9 cellular contexts compared by ENCODE assay signal in genomic region chr2:101753207-101753616, GRCh38. TPM values are rescaled to one million over a fixed set of nuclear protein-coding genes. Genes with fewer than 3 reads are reported as not detected.
DNase-seq lines count a peak whose midpoint lies in the region; ATAC-seq, FAIRE-seq and TF ChIP-seq lines count a peak whose summit lies in the region.
"Had no signal": no experiment of that assay in that cellular context is flagged by ENCODE, and none has a peak within 500 bp of the region (broad histone marks: within the 10 kb centered on the region; RNA-seq: fewer than 3 reads in every experiment).

No MANE protein-coding gene starts in this region.

- H3K9me3 ChIP-seq in HepG2 (ENCODE audit: low read length) (no peaks in the 10 kb centered on the region), subcutaneous abdominal adipose tissue (ENCODE audit: control insufficient read depth in 5 of 5, low read length in 5 of 5) (no peaks in the 10 kb centered on the region)

- H3K27ac ChIP-seq in KMS-11, result no peak overlapping the region
- H3K27ac ChIP-seq in HepG2 (ENCODE audit: extremely low read length, insufficient read depth, low read length), result peak overlapping the region; percentile 30
- peak overlapping the region; percentile 3 for H3K27ac ChIP-seq in subcutaneous abdominal adipose tissue (ENCODE audit: low read depth, low read length)
- H3K27ac ChIP-seq: cardiac muscle cell had no signal

- peaks cover 7% of the 10 kb centered on the region for H3K36me3 Mint-ChIP-seq in activated T-helper 1 cell treated with anti-CD3 and anti-CD28 coated beads, Interleukin-12 subunit alpha, Interleukin-12 subunit beta, Interleukin-2, Interleukin-4 antibody, amounts not matched to agents 30 ng/mL and 10 ng/mL and 1 ng/mL, durations not matched to agents 14 hours and 24 hours and 36 hours (ENCODE audit: low read depth)

- peak; percentile 42 for ATAC-seq in HepG2
- no peak for ATAC-seq in GM21825 (IDR thresholded peaks at IDR 0.05; ENCODE audit: unreplicated experiment)

- TF ChIP-seq EP300 in HepG2 (IDR thresholded peaks at IDR 0.05; ENCODE audit: low read depth in 2 of 2, low read length in 2 of 2) (peak in 1 of 2 experiments; percentile 61; a peak in 2 of 4 replicates), HepG2 (CRISPR knock-in tag; IDR thresholded peaks at IDR 0.05; ENCODE audit: borderline replicate concordance) (no peak)

- no peak for DNase-seq in activated T-helper 1 cell treated with anti-CD3 and anti-CD28 coated beads, Interleukin-12 subunit alpha, Interleukin-12 subunit beta, Interleukin-2, Interleukin-4 antibody, amounts not matched to agents 30 ng/mL and 10 ng/mL and 1 ng/mL, durations not matched to agents 14 hours and 24 hours and 36 hours (ENCODE audit: low spot score)
- DNase-seq in HepG2 (ENCODE audit: low spot score), result peak; percentile 71
- DNase-seq in T-helper 2 cell, result no peak
- DNase-seq in AG08396 (ENCODE audit: low spot score), result no peak
- DNase-seq: activated CD8-positive, alpha-beta memory T cell treated with anti-CD3 and anti-CD28 coated beads, Interleukin-2, amount 50 U/mL, for 48 hours had no signal

- H3K4me3 Mint-ChIP-seq in activated T-helper 1 cell treated with anti-CD3 and anti-CD28 coated beads, Interleukin-12 subunit alpha, Interleukin-12 subunit beta, Interleukin-2, Interleukin-4 antibody, amounts not matched to agents 30 ng/mL and 10 ng/mL and 1 ng/mL, durations not matched to agents 14 hours and 24 hours and 36 hours, result no peak overlapping the region

- H4K20me1 ChIP-seq in KMS-11 (ENCODE audit: insufficient read depth), result peaks cover 5% of the 10 kb centered on the region; the same call in 1 of the 2 replicates
- H4K20me1 ChIP-seq in HepG2 (ENCODE audit: insufficient read depth, low read length), result peaks cover 62% of the 10 kb centered on the region

- intact Hi-C loops in activated T-helper 1 cell treated with anti-CD3 and anti-CD28 coated beads, Interleukin-12 subunit alpha, Interleukin-12 subunit beta, Interleukin-2, Interleukin-4 antibody, amounts not matched to agents 30 ng/mL and 10 ng/mL and 1 ng/mL, durations not matched to agents 14 hours and 24 hours and 36 hours (cut with micrococcal nuclease), result loop anchor here (5.0 kb wide), 1 partner anchor 34 kb away; no protein-coding TSS in a partner anchor
- intact Hi-C loops in HepG2 (cut with micrococcal nuclease; ENCODE audit: unreplicated experiment), result no loop called here

- no peak for FAIRE-seq in HepG2 (lab: Jason Lieb, UNC)

- no peaks in the 10 kb centered on the region for H3K27me3 ChIP-seq in KMS-11 (ENCODE audit: insufficient read depth, low read depth)
- H3K27me3 ChIP-seq in HepG2 (ENCODE audit: control insufficient read depth in 1 of 2, insufficient read depth in 2 of 2, low read length in 2 of 2), result no peaks in the 10 kb centered on the region
- H3K27me3 ChIP-seq in subcutaneous abdominal adipose tissue (ENCODE audit: control insufficient read depth in 5 of 5, insufficient read depth in 4 of 5, low read length in 5 of 5), result no peaks in the 10 kb centered on the region
- H3K27me3 ChIP-seq: cardiac muscle cell had no signal

- H3K9ac ChIP-seq in KMS-11 (no peak overlapping the region), HepG2 (ENCODE audit: insufficient read depth, low read depth, low read length) (no peak overlapping the region), subcutaneous abdominal adipose tissue (ENCODE audit: low read length in 5 of 5) (no peak overlapping the region)

- no peak for TF ChIP-seq CTCF in KMS-11 (conservative IDR thresholded peaks at IDR 0.05; ENCODE audit: low read depth, low read length)
- TF ChIP-seq CTCF in HepG2 (CRISPR knock-in tag; IDR thresholded peaks at IDR 0.05), result no peak

- no peaks in the 10 kb centered on the region for H3K9me3 Mint-ChIP-seq in activated T-helper 1 cell treated with anti-CD3 and anti-CD28 coated beads, Interleukin-12 subunit alpha, Interleukin-12 subunit beta, Interleukin-2, Interleukin-4 antibody, amounts not matched to agents 30 ng/mL and 10 ng/mL and 1 ng/mL, durations not matched to agents 14 hours and 24 hours and 36 hours

- H2AFZ ChIP-seq in KMS-11 (ENCODE audit: low read depth), result no peak overlapping the region
- H2AFZ ChIP-seq in HepG2 (ENCODE audit: low read length), result no peak overlapping the region

- TF ChIP-seq RAD21 in HepG2 (CRISPR knock-in tag; IDR thresholded peaks at IDR 0.05), result no peak

- H3K79me2 ChIP-seq in KMS-11 (ENCODE audit: insufficient read depth, low read depth) (peaks cover 10% of the 10 kb centered on the region; the same call in 1 of the 2 replicates), HepG2 (ENCODE audit: insufficient read depth, low read length) (peaks cover 80% of the 10 kb centered on the region)

- H3K4me1 ChIP-seq in KMS-11 (ENCODE audit: low read depth, poor library complexity, severe bottlenecking) (peaks cover 71% of the 10 kb centered on the region), HepG2 (ENCODE audit: insufficient read depth, low read length) (peaks cover 81% of the 10 kb centered on the region), subcutaneous abdominal adipose tissue (ENCODE audit: control insufficient read depth in 5 of 5, insufficient read depth in 5 of 5, low read length in 5 of 5) (peaks cover 10 to 56% (median 31%) of the 10 kb centered on the region in 5 donors)

- TF ChIP-seq POLR2A in HepG2 (IDR thresholded peaks at IDR 0.05; ENCODE audit: insufficient read depth in 1 of 2, low read depth in 2 of 2, low read length in 2 of 2), result no peak

- H3K27me3 Mint-ChIP-seq in activated T-helper 1 cell treated with anti-CD3 and anti-CD28 coated beads, Interleukin-12 subunit alpha, Interleukin-12 subunit beta, Interleukin-2, Interleukin-4 antibody, amounts not matched to agents 30 ng/mL and 10 ng/mL and 1 ng/mL, durations not matched to agents 14 hours and 24 hours and 36 hours (ENCODE audit: insufficient read depth), result no peaks in the 10 kb centered on the region

- H3K27ac Mint-ChIP-seq in activated T-helper 1 cell treated with anti-CD3 and anti-CD28 coated beads, Interleukin-12 subunit alpha, Interleukin-12 subunit beta, Interleukin-2, Interleukin-4 antibody, amounts not matched to agents 30 ng/mL and 10 ng/mL and 1 ng/mL, durations not matched to agents 14 hours and 24 hours and 36 hours, result peak overlapping the region; percentile 8

- H3K36me3 ChIP-seq in KMS-11 (ENCODE audit: insufficient read depth) (no peaks in the 10 kb centered on the region), HepG2 (replicated peaks in 1 of 2; ENCODE audit: control insufficient read depth in 1 of 2, insufficient read depth in 2 of 2, low read length in 2 of 2) (peaks cover 0 to 6% of the 10 kb centered on the region in 2 experiments; a peak in 1 of 5 replicates), subcutaneous abdominal adipose tissue (ENCODE audit: control insufficient read depth in 5 of 5, insufficient read depth in 5 of 5, low read length in 5 of 5) (no peaks in the 10 kb centered on the region)
- H3K36me3 ChIP-seq: cardiac muscle cell had no signal

- in situ Hi-C loops in HepG2 (cut with HindIII; ENCODE audit: extremely low pct_ligation_motif_present, low pct_unique_long_range_greater_than_20kb), result no loop called here

- POLR2A ChIA-PET in HepG2 (lab: Yijun Ruan, JAX), result interaction anchor here (1.0 to 2.1 kb wide), 6 partner anchors 11 to 56 kb away, joined by 3 to 11 read pairs (median 4); partner anchors contain the start of gene MAP4K4

- H3K4me1 Mint-ChIP-seq in activated T-helper 1 cell treated with anti-CD3 and anti-CD28 coated beads, Interleukin-12 subunit alpha, Interleukin-12 subunit beta, Interleukin-2, Interleukin-4 antibody, amounts not matched to agents 30 ng/mL and 10 ng/mL and 1 ng/mL, durations not matched to agents 14 hours and 24 hours and 36 hours (ENCODE audit: low read depth), result peaks cover 73% of the 10 kb centered on the region

- CTCF ChIA-PET in HepG2 (lab: Yijun Ruan, JAX; ENCODE audit: low intra/inter-chr PET ratio, low total read pairs), result no interaction called here

- peak overlapping the region; percentile 17; the same call in 1 of the 2 replicates for H3K4me2 ChIP-seq in KMS-11
- H3K4me2 ChIP-seq in HepG2 (ENCODE audit: low read depth, low read length), result peak overlapping the region; percentile 58

- H3K4me3 ChIP-seq in KMS-11 (IDR thresholded peaks at IDR 0.05; ENCODE audit: insufficient read depth, low read depth, low read length), result no peak overlapping the region
- peak overlapping the region in 1 of 3 experiments; percentile 18; a peak in 1 of 6 replicates for H3K4me3 ChIP-seq in HepG2 (replicated peaks in 1 of 3; ENCODE audit: insufficient read depth in 1 of 3, low read depth in 2 of 3, low read length in 3 of 3)
- no peak overlapping the region for H3K4me3 ChIP-seq in subcutaneous abdominal adipose tissue (ENCODE audit: low read depth in 1 of 5, low read length in 5 of 5)
- H3K4me3 ChIP-seq: cardiac muscle cell had no signal

- BruUV-seq in HepG2 (replicated peaks; lab: Mats Ljungman, UMichigan), result no TSS peak

RNA-seq across cellular contexts. Expression of gene MAP4K4, which starts 55.7 kb away (rescaled TPM):
- 54.3 and 54.5 TPM in 2 replicates for total RNA-seq in activated T-helper 1 cell treated with anti-CD3 and anti-CD28 coated beads, Interleukin-12 subunit alpha, Interleukin-12 subunit beta, Interleukin-2, Interleukin-4 antibody, amounts not matched to agents 30 ng/mL and 10 ng/mL and 1 ng/mL, durations not matched to agents 14 hours and 24 hours and 36 hours
- total RNA-seq in HepG2 (2016; rRNA removed; fragmentation: Illumina TruSeq; extraction: Trizol), result 264 and 301 TPM in 2 replicates
- total RNA-seq in HepG2 (2016; cell fraction: cytosol; rRNA removed; fragmentation: Illumina TruSeq; extraction: Trizol; ENCODE audit: low read depth), result 62.1 and 62.9 TPM in 2 replicates
- total RNA-seq in HepG2 (2016; cell fraction: insoluble cytoplasmic fraction; rRNA removed; fragmentation: Illumina TruSeq; extraction: Trizol), result 264 and 269 TPM in 2 replicates
- 200 and 238 TPM in 2 replicates for total RNA-seq in HepG2 (2016; cell fraction: membrane; rRNA removed; fragmentation: Illumina TruSeq; extraction: Trizol)
- total RNA-seq in HepG2 (2016; cell fraction: nucleus; rRNA removed; fragmentation: Illumina TruSeq; extraction: Trizol), result 292 and 308 TPM in 2 replicates
- polyA plus RNA-seq in HepG2 (2011; rRNA removed), result 101 and 105 TPM in 2 replicates
- 67.0 and 72.8 TPM in 2 replicates for polyA plus RNA-seq in HepG2 (2011; cell fraction: cytosol; rRNA removed)
- polyA plus RNA-seq in HepG2 (2011; cell fraction: nucleus; rRNA removed), result 261 and 287 TPM in 2 replicates
- polyA plus RNA-seq in HepG2 (2012), result 138 and 155 TPM in 2 replicates
- 48.8 and 52.9 TPM in 2 replicates for polyA plus RNA-seq in HepG2 (2016; cell fraction: cytosol; fragmentation: Illumina TruSeq; extraction: Trizol; ENCODE audit: low read depth)
- polyA plus RNA-seq in HepG2 (2016; cell fraction: insoluble cytoplasmic fraction; fragmentation: Illumina TruSeq; extraction: Trizol; ENCODE audit: low read depth), result 269 and 298 TPM in 2 replicates
- 137 and 163 TPM in 2 replicates for polyA plus RNA-seq in HepG2 (2016; cell fraction: membrane; fragmentation: Illumina TruSeq; extraction: Trizol; ENCODE audit: low read depth)
- 298 and 312 TPM in 2 replicates for polyA plus RNA-seq in HepG2 (2016; cell fraction: nucleus; fragmentation: Illumina TruSeq; extraction: Trizol; ENCODE audit: insufficient read depth, low read depth)
- polyA minus RNA-seq in HepG2 (2011; rRNA and poly(A)+ RNA removed; ENCODE audit: low replicate concordance), result 84.0 and 279 TPM in 2 replicates
- 99.4 and 99.7 TPM in 2 replicates for polyA minus RNA-seq in HepG2 (2011; cell fraction: cytosol; rRNA and poly(A)+ RNA removed)
- 680 and 703 TPM in 2 replicates for polyA minus RNA-seq in HepG2 (2011; cell fraction: nucleus; rRNA and poly(A)+ RNA removed)
